13 cellular contexts compared by ENCODE assay signal in genomic region chr10:113187066-113187777, GRCh38.
DNase-seq lines count a peak whose midpoint lies in the region; ATAC-seq and TF ChIP-seq lines count a peak whose summit lies in the region.
"Had no signal": no experiment of that assay in that cellular context is flagged by ENCODE, and none has a peak within 500 bp of the region (broad histone marks: within the 10 kb centered on the region; RNA-seq: fewer than 3 reads in every experiment).

No MANE protein-coding gene starts in this region.

- no peaks in the 10 kb centered on the region for H3K4me1 Mint-ChIP-seq in CD4-positive, alpha-beta T cell (ENCODE audit: low read depth)

- no peaks in the 10 kb centered on the region for H3K9me3 Mint-ChIP-seq in CD4-positive, alpha-beta T cell
- H3K9me3 Mint-ChIP-seq: T-helper 1 cell treated with Interleukin-12 subunit alpha and Interleukin-12 subunit beta and Interleukin-4 antibody, amounts not matched to agents 30 μg/mL and 1 μg/mL, for 36 hours had no signal

- intact Hi-C loops in CD4-positive, alpha-beta T cell (cut with DNase I, micrococcal nuclease): no loop called here

- ATAC-seq in CD4-positive, alpha-beta T cell (ENCODE audit: poor library complexity): no peak
- no peak for ATAC-seq in HG03280 (IDR thresholded peaks at IDR 0.05; ENCODE audit: unreplicated experiment)
- ATAC-seq: gastrocnemius medialis had no signal

- CTCF ChIA-PET in CD4-positive, alpha-beta T cell (lab: Charles Lee): no interaction called here

- H3K9me3 ChIP-seq in CD4-positive, alpha-beta T cell (ENCODE audit: control insufficient read depth, low read length): no peaks in the 10 kb centered on the region
- H3K9me3 ChIP-seq: gastrocnemius medialis, suprapubic skin had no signal

- H3K27me3 ChIP-seq in CD4-positive, alpha-beta T cell (ENCODE audit: control insufficient read depth, insufficient read depth, low read length): no peaks in the 10 kb centered on the region
- H3K27me3 ChIP-seq: gastrocnemius medialis, suprapubic skin had no signal

- no peaks in the 10 kb centered on the region for H3K36me3 Mint-ChIP-seq in CD4-positive, alpha-beta T cell (ENCODE audit: low read depth)

- TF ChIP-seq CTCF in CD4-positive, alpha-beta T cell (IDR thresholded peaks at IDR 0.05): no peak

- H3K27ac ChIP-seq in CD4-positive, alpha-beta T cell (ENCODE audit: low read depth, low read length): no peak overlapping the region
- H3K27ac ChIP-seq: C4-2B, gastrocnemius medialis, suprapubic skin had no signal

- H3K27me3 Mint-ChIP-seq in CD4-positive, alpha-beta T cell: no peaks in the 10 kb centered on the region

- peak; percentile 9 for DNase-seq in Daoy (ENCODE audit: low read depth)
- peak; percentile 56 for DNase-seq in SK-N-DZ (ENCODE audit: low spot score)
- DNase-seq in foreskin melanocyte: peak; percentile 81
- peak in 51 of 56 donors; percentile 9 to 90 (median 55) for DNase-seq in nucleus accumbens (lab: John Stamatoyannopoulos, UW)
- DNase-seq in CD4-positive, alpha-beta T cell: no peak
- no peak for DNase-seq in activated CD8-positive, alpha-beta memory T cell treated with anti-CD3 and anti-CD28 coated beads, Interleukin-2, amount 50 U/mL, for 48 hours
- DNase-seq in EL: no peak
- DNase-seq: gastrocnemius medialis; stimulated activated CD4-positive, alpha-beta T cell treated with anti-CD3 and anti-CD28 coated beads, Interleukin-2, amount 100 ng/mL, for 48 hours had no signal

- H3K4me3 Mint-ChIP-seq in CD4-positive, alpha-beta T cell: no peak overlapping the region
- H3K4me3 Mint-ChIP-seq: T-helper 1 cell treated with Interleukin-12 subunit alpha and Interleukin-12 subunit beta and Interleukin-4 antibody, amounts not matched to agents 30 μg/mL and 1 μg/mL, for 36 hours had no signal

- H3K27ac Mint-ChIP-seq in CD4-positive, alpha-beta T cell: no peak overlapping the region
- H3K27ac Mint-ChIP-seq: T-helper 1 cell treated with Interleukin-12 subunit alpha and Interleukin-12 subunit beta and Interleukin-4 antibody, amounts not matched to agents 30 μg/mL and 1 μg/mL, for 36 hours had no signal

- POLR2A ChIA-PET in CD4-positive, alpha-beta T cell (lab: Charles Lee): no interaction called here

Comparison
In these comparisons a context has a peak if more than half of its experiments do, and no peak if none do; other contexts are left out.
1. DNase-seq: peak in Daoy (single experiment), SK-N-DZ (single experiment), foreskin melanocyte (single experiment) and nucleus accumbens (51 of 56); none in CD4-positive, alpha-beta T cell (0 of 10), activated CD8-positive, alpha-beta memory T cell treated with anti-CD3 and anti-CD28 coated beads, Interleukin-2, amount 50 U/mL, for 48 hours (single experiment) and EL (single experiment).